ENCODE assay signal across 9 cellular contexts in genomic region chr19:39110263-39110967, GRCh38. TPM values are rescaled to one million over a fixed set of nuclear protein-coding genes. Genes with fewer than 3 reads are reported as not detected.
DNase-seq lines count a peak whose midpoint lies in the region; ATAC-seq and TF ChIP-seq lines count a peak whose summit lies in the region.
"Had no signal": no experiment of that assay in that cellular context is flagged by ENCODE, and none has a peak within 500 bp of the region (broad histone marks: within the 10 kb centered on the region; RNA-seq: fewer than 3 reads in every experiment).

No MANE protein-coding gene starts in this region.

- peaks cover 1% of the 10 kb centered on the region; the same call in 1 of the 2 replicates for H3K27me3 ChIP-seq in BJ (ENCODE audit: control insufficient read depth, insufficient read depth, low read length)
- H3K27me3 ChIP-seq in Panc1 (ENCODE audit: control insufficient read depth, insufficient read depth, low read length) = no peaks in the 10 kb centered on the region
- H3K27me3 ChIP-seq in ovary = no peaks in the 10 kb centered on the region

- ATAC-seq in Panc1 (peak; percentile 83), HG03354 (IDR thresholded peaks at IDR 0.05; ENCODE audit: poor library complexity, severe bottlenecking, unreplicated experiment) (no peak)

- intact Hi-C loops in Panc1 (cut with micrococcal nuclease; ENCODE audit: unreplicated experiment) = no loop called here
- intact Hi-C loops in ovary (cut with DNase I) = loop anchor here in 2 of 4 donors (2.0 to 10.0 kb wide), 2 partner anchors 216 to 424 kb away; partner anchors contain the start of gene EID2B (in 1 of the 2)

- BruUV-seq in Panc1 (replicated peaks; lab: Mats Ljungman, UMichigan) = TSS peak; percentile 84

- no peak overlapping the region for H3K4me3 Mint-ChIP-seq in type B pancreatic cell
- H3K4me3 Mint-ChIP-seq: stimulated activated naive CD8-positive, alpha-beta T cell treated with anti-CD3 and anti-CD28 coated beads, Interleukin-15, Interleukin-2, amounts not matched to agents 100 ng/mL and 50 ng/mL, for 24 hours had no signal

- H3K9me3 ChIP-seq in Panc1 (ENCODE audit: control insufficient read depth, insufficient read depth, low read depth, low read length) (no peaks in the 10 kb centered on the region), ovary (no peaks in the 10 kb centered on the region)

- no peak for TF ChIP-seq EP300 in ovary (IDR thresholded peaks at IDR 0.05)

- peaks cover 10% of the 10 kb centered on the region for H3K4me1 Mint-ChIP-seq in type B pancreatic cell (ENCODE audit: unreplicated experiment)

- H3K4me1 ChIP-seq in Panc1 (ENCODE audit: control insufficient read depth, insufficient read depth, low read length) (peaks cover 16% of the 10 kb centered on the region), ovary (ENCODE audit: insufficient read depth) (no peaks in the 10 kb centered on the region)

- no peak for TF ChIP-seq POLR2A in ovary (IDR thresholded peaks at IDR 0.05)

- H3K36me3 ChIP-seq in BJ (ENCODE audit: control insufficient read depth, insufficient read depth, low read length) (no peaks in the 10 kb centered on the region), Panc1 (ENCODE audit: control insufficient read depth, insufficient read depth, low read length) (no peaks in the 10 kb centered on the region), ovary (no peaks in the 10 kb centered on the region)

- H3K4me3 ChIP-seq in BJ (ENCODE audit: low read depth, low read length) (no peak overlapping the region), HFF-Myc (replicated peaks; ENCODE audit: low read depth, low read length) (no peak overlapping the region), Panc1 (ENCODE audit: low read depth in 2 of 2, low read length in 2 of 2) (no peak overlapping the region), fibroblast of mammary gland (ENCODE audit: control insufficient read depth, low read depth, low read length) (no peak overlapping the region), ovary (no peak overlapping the region)

- H3K27me3 Mint-ChIP-seq in type B pancreatic cell = no peaks in the 10 kb centered on the region
- H3K27me3 Mint-ChIP-seq: stimulated activated naive CD8-positive, alpha-beta T cell treated with anti-CD3 and anti-CD28 coated beads, Interleukin-15, Interleukin-2, amounts not matched to agents 100 ng/mL and 50 ng/mL, for 24 hours had no signal

- H3K27ac Mint-ChIP-seq in type B pancreatic cell = peak overlapping the region; percentile 58
- H3K27ac Mint-ChIP-seq: stimulated activated naive CD8-positive, alpha-beta T cell treated with anti-CD3 and anti-CD28 coated beads, Interleukin-15, Interleukin-2, amounts not matched to agents 100 ng/mL and 50 ng/mL, for 24 hours had no signal

- DNase-seq in BJ (ENCODE audit: low read depth) (no peak), HFF-Myc (ENCODE audit: extremely low read depth, low read depth) (no peak), Panc1 (ENCODE audit: low read depth, low spot score) (peak; percentile 75), fibroblast of mammary gland (ENCODE audit: low read depth) (peak; percentile 19), ovary (peak in 4 of 5 donors; percentile 32 to 61 (median 54)), type B pancreatic cell (ENCODE audit: extremely low spot score, unreplicated experiment) (no peak)
- peak; percentile 78 to 80 for DNase-seq in activated T-cell treated with anti-CD3 and anti-CD28 coated beads, Interleukin-2, amount 50 U/mL, for 48 hours

- in situ Hi-C loops in Panc1 (cut with HindIII; ENCODE audit: low pct_unique_long_range_greater_than_20kb, low sequenced_read_pairs) = loop anchor here (10.0 kb wide), 2 partner anchors 46 to 64 kb away; no protein-coding TSS in a partner anchor

- no peaks in the 10 kb centered on the region for H3K36me3 Mint-ChIP-seq in type B pancreatic cell

- 18 to 26% (median 24%) methylated on average over 16 of the region's 16 CpGs for WGBS in ovary, 3 donors

- TF ChIP-seq CTCF in BJ (IDR thresholded peaks at IDR 0.05; ENCODE audit: insufficient read depth, low read depth, low read length) (peak; percentile 82), HFF-Myc (IDR thresholded peaks at IDR 0.05; ENCODE audit: low read depth, low read length, missing control alignments) (peak; percentile 88), Panc1 (IDR thresholded peaks at IDR 0.05) (peak; percentile 100), fibroblast of mammary gland (conservative IDR thresholded peaks at IDR 0.05; ENCODE audit: control insufficient read depth, insufficient read depth, low read depth, low read length) (peak; percentile 69), ovary (IDR thresholded peaks at IDR 0.05) (peak; percentile 24 to 52 (median 40)), type B pancreatic cell (conservative IDR thresholded peaks at IDR 0.05) (peak; percentile 85)

- POLR2A ChIA-PET in BJ (lab: Charles Lee) = no interaction called here
- POLR2A ChIA-PET in Panc1 (lab: Charles Lee) = interaction anchor here (0.6 kb wide), 1 partner anchor 9 kb away, joined by 6 read pairs; no protein-coding TSS in a partner anchor

- CTCF ChIA-PET in BJ (lab: Yijun Ruan, JAX) (interaction anchor here (0.6 to 3.5 kb wide), 25 partner anchors 9 to 441 kb away, joined by 3 to 27 read pairs (median 4); partner anchors contain the start of genes GMFG and SYCN), Panc1 (lab: Charles Lee) (interaction anchor here (0.5 to 1.6 kb wide), 7 partner anchors 9 to 232 kb away, joined by 3 to 6 read pairs (median 3); partner anchors contain the start of genes SAMD4B and SYCN)

- H3K27ac ChIP-seq in Panc1 (ENCODE audit: low read length) (peak overlapping the region; percentile 24; the same call in 1 of the 2 replicates), ovary (no peak overlapping the region)

- no peaks in the 10 kb centered on the region for H3K9me3 Mint-ChIP-seq in type B pancreatic cell
- H3K9me3 Mint-ChIP-seq: stimulated activated naive CD8-positive, alpha-beta T cell treated with anti-CD3 and anti-CD28 coated beads, Interleukin-15, Interleukin-2, amounts not matched to agents 100 ng/mL and 50 ng/mL, for 24 hours had no signal

RNA-seq across cellular contexts. Expression of gene PAK4, which starts 15.2 kb away (rescaled TPM):
- 10.2 and 19.6 TPM in 2 replicates for polyA plus RNA-seq in BJ (2011; rRNA removed)
- polyA minus RNA-seq in BJ (2011; rRNA and poly(A)+ RNA removed) = 17.9 and 24.7 TPM in 2 replicates
- 311 TPM for total RNA-seq in Panc1 (2021; ENCODE audit: unreplicated experiment)
- polyA plus RNA-seq in Panc1 (2012; ENCODE audit: insufficient read length) = 362 TPM
- total RNA-seq in ovary = 10 to 100 TPM; 10.4 to 62.2 (median 35.4) TPM
- polyA plus RNA-seq in ovary = 10 to 100 TPM; 11.6 to 35.7 TPM
- total RNA-seq in type B pancreatic cell (ENCODE audit: low replicate concordance) = 52.1 and 64.3 TPM in 2 replicates

RNA-seq across cellular contexts. Expression of gene ACP7, which starts 26.2 kb away (rescaled TPM):
- polyA plus RNA-seq in BJ (2011; rRNA removed) = not detected in 2 replicates
- polyA minus RNA-seq in BJ (2011; rRNA and poly(A)+ RNA removed) = not detected in 2 replicates
- 10.3 TPM for total RNA-seq in Panc1 (2021; ENCODE audit: unreplicated experiment)
- 8.1 TPM for polyA plus RNA-seq in Panc1 (2012; ENCODE audit: insufficient read length)
- total RNA-seq in ovary = not detected
- polyA plus RNA-seq in ovary = not detected
- 0.29 and 0.31 TPM in 2 replicates for total RNA-seq in type B pancreatic cell (ENCODE audit: low replicate concordance)

Comparison
In these comparisons a context has a peak if more than half of its experiments do, and no peak if none do; other contexts are left out.
1. DNase-seq: peak in Panc1 (single experiment), activated T-cell treated with anti-CD3 and anti-CD28 coated beads, Interleukin-2, amount 50 U/mL, for 48 hours (2 of 2), fibroblast of mammary gland (single experiment) and ovary (4 of 5); none in BJ (single experiment), HFF-Myc (single experiment) and type B pancreatic cell (single experiment).
2. CTCF ChIP-seq: peak in every context shown above with its lines; median percentile 100 in Panc1; 88 in HFF-Myc; 85 in type B pancreatic cell; 82 in BJ; 69 in fibroblast of mammary gland; 40 in ovary.